12 cellular contexts compared by ENCODE assay signal in the genomic region with DNA sequence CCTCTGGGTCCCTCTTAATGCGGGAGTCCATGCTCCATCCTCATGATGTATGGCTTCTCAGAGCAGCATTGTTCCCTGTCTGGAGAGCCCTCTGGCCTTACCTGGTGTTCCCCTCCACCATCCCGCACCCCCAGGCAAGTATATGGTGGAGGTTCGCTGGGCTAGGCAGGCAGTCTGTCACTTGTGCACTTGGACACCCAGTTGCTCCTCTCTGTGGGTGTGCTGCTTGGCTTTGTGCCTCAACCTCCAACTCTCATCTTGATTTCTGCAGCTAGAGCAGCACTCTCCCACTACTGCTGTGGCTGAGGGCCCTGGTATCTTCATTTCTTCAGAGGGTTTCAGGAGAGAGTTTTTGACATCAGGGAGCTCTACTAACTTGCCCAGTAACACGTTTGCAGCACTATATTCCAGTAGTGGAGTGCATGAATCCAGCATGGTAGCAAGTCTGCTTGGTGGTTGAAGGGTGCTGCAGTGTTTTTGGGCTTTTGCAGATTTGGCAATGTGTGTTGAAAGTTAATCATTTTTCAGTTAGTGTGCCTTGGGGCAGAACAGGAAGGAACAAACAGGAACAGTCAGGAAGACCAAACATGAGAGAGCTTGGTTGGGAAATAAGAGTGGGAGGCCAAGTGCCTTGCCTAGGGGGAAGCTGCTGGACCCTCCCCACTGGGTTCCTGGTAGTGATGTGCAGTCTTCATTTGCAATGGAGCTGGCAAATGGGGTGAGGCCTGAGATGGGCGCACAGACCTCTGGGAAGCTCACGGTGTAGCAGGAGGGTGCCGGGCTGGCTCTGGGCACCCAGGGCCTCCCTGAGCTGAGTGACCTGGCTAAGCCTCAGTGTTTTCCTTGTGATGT. TPM values are rescaled to one million over a fixed set of nuclear protein-coding genes. Genes with fewer than 3 reads are reported as not detected.
DNase-seq lines count a peak whose midpoint lies in the region; ATAC-seq and TF ChIP-seq lines count a peak whose summit lies in the region.
"Had no signal": no experiment of that assay in that cellular context is flagged by ENCODE, and none has a peak within 500 bp of the region (broad histone marks: within the 10 kb centered on the region; RNA-seq: fewer than 3 reads in every experiment).

No MANE protein-coding gene starts in this region.

- H3K9me3 Mint-ChIP-seq in T-helper 1 cell treated with Interleukin-12 subunit alpha and Interleukin-12 subunit beta and Interleukin-4 antibody, amounts not matched to agents 30 μg/mL and 1 μg/mL, for 36 hours, result peaks cover 3% of the 10 kb centered on the region
- no peaks in the 10 kb centered on the region for H3K9me3 Mint-ChIP-seq in endodermal cell

- H3K9me3 ChIP-seq in T-helper 17 cell (ENCODE audit: control insufficient read depth, low read length, poor library complexity, severe bottlenecking), result no peaks in the 10 kb centered on the region
- peaks cover 5% of the 10 kb centered on the region for H3K9me3 ChIP-seq in endodermal cell (ENCODE audit: control insufficient read depth, low read length)
- H3K9me3 ChIP-seq: thoracic aorta had no signal

- peaks cover 77% of the 10 kb centered on the region for H3K36me3 ChIP-seq in endodermal cell (ENCODE audit: control insufficient read depth, insufficient read depth, low read length)
- H3K36me3 ChIP-seq: thoracic aorta had no signal

- no peak overlapping the region for H3K9ac ChIP-seq in endodermal cell (ENCODE audit: extremely low read depth, low read length, poor library complexity, severe bottlenecking)

- peaks cover under 1% of the 10 kb centered on the region for H3K4me1 ChIP-seq in endodermal cell (ENCODE audit: control insufficient read depth, insufficient read depth, low read length)

- peak overlapping the region; percentile 43 for H3K4me3 Mint-ChIP-seq in T-helper 1 cell treated with Interleukin-12 subunit alpha and Interleukin-12 subunit beta and Interleukin-4 antibody, amounts not matched to agents 30 μg/mL and 1 μg/mL, for 36 hours
- H3K4me3 Mint-ChIP-seq in T-helper 17 cell (peak overlapping the region; percentile 15), endodermal cell (no peak overlapping the region)

- DNase-seq in T-helper 1 cell (no peak), T-helper 17 cell (no peak), fibroblast of pulmonary artery (ENCODE audit: low read depth) (peak; percentile 45), renal cortical epithelial cell (ENCODE audit: low read depth) (peak; percentile 96), T-helper 9 cell (no peak), endodermal cell (no peak), NCI-H1694 (lab: John Stamatoyannopoulos, UW) (no peak)
- DNase-seq: NCI-H1436 treated with DMSO at 0.1 percent for 48 hours had no signal

- no peaks in the 10 kb centered on the region for H3K27me3 ChIP-seq in endodermal cell (ENCODE audit: control insufficient read depth, insufficient read depth, low read length, poor library complexity, severe bottlenecking)

- H3K27me3 Mint-ChIP-seq in T-helper 1 cell treated with Interleukin-12 subunit alpha and Interleukin-12 subunit beta and Interleukin-4 antibody, amounts not matched to agents 30 μg/mL and 1 μg/mL, for 36 hours (ENCODE audit: low read depth), result no peaks in the 10 kb centered on the region
- H3K27me3 Mint-ChIP-seq in T-helper 17 cell, result no peaks in the 10 kb centered on the region
- no peaks in the 10 kb centered on the region for H3K27me3 Mint-ChIP-seq in endodermal cell (ENCODE audit: insufficient read depth)

- WGBS in endodermal cell (ENCODE audit: insufficient coverage in 1 of 2, insufficient read length in 1 of 2), 2 experiments, result 96 to 98% methylated on average over 5 to 7 of the region's 7 CpGs

- H3K4me1 Mint-ChIP-seq in T-helper 1 cell treated with Interleukin-12 subunit alpha and Interleukin-12 subunit beta and Interleukin-4 antibody, amounts not matched to agents 30 μg/mL and 1 μg/mL, for 36 hours (ENCODE audit: low read depth), result peaks cover 90% of the 10 kb centered on the region
- H3K4me1 Mint-ChIP-seq in T-helper 17 cell, result peaks cover 83% of the 10 kb centered on the region
- H3K4me1 Mint-ChIP-seq in endodermal cell, result peaks cover 11% of the 10 kb centered on the region

- H3K27ac Mint-ChIP-seq in T-helper 1 cell treated with Interleukin-12 subunit alpha and Interleukin-12 subunit beta and Interleukin-4 antibody, amounts not matched to agents 30 μg/mL and 1 μg/mL, for 36 hours, result peak overlapping the region; percentile 10
- H3K27ac Mint-ChIP-seq in T-helper 17 cell, result peak overlapping the region; percentile 97
- no peak overlapping the region for H3K27ac Mint-ChIP-seq in endodermal cell

- TF ChIP-seq CTCF in fibroblast of pulmonary artery (IDR thresholded peaks at IDR 0.05; ENCODE audit: low read length, missing control alignments), result no peak
- TF ChIP-seq CTCF in endodermal cell (conservative IDR thresholded peaks at IDR 0.05), result no peak

- peaks cover 65% of the 10 kb centered on the region for H3K36me3 Mint-ChIP-seq in T-helper 1 cell treated with Interleukin-12 subunit alpha and Interleukin-12 subunit beta and Interleukin-4 antibody, amounts not matched to agents 30 μg/mL and 1 μg/mL, for 36 hours (ENCODE audit: low read depth)
- peaks cover 21% of the 10 kb centered on the region for H3K36me3 Mint-ChIP-seq in T-helper 17 cell (ENCODE audit: low read depth)
- H3K36me3 Mint-ChIP-seq in endodermal cell (ENCODE audit: low read depth), result peaks cover 57% of the 10 kb centered on the region

- H3K27ac ChIP-seq in endodermal cell (ENCODE audit: low read depth, low read length), result no peak overlapping the region
- H3K27ac ChIP-seq: thoracic aorta had no signal

- H3K4me3 ChIP-seq in fibroblast of pulmonary artery (replicated peaks; ENCODE audit: low read depth, low read length) (no peak overlapping the region), endodermal cell (ENCODE audit: low read length) (no peak overlapping the region)
- H3K4me3 ChIP-seq: coronary artery, thoracic aorta had no signal

- ATAC-seq in T-helper 17 cell, result no peak

RNA-seq across cellular contexts. Expression of gene TSPAN14, which starts 37.4 kb away (rescaled TPM):
- total RNA-seq in T-helper 17 cell (100 to 1,000 TPM; 118 to 139 TPM), renal cortical epithelial cell (51.4 and 199 TPM in 2 replicates), endodermal cell (100 to 1,000 TPM; 121 to 123 TPM)
- 142 TPM for polyA plus RNA-seq in endodermal cell (2013, experiment 1 of 2)
- 127 TPM for polyA plus RNA-seq in endodermal cell (2013, experiment 2 of 2)

RNA-seq across cellular contexts. Expression of gene SH2D4B, which starts 46.2 kb away (rescaled TPM):
- total RNA-seq in T-helper 17 cell (under 1 TPM; 0.18 to 0.30 TPM), renal cortical epithelial cell (under 0.01 TPM in 1 of 2 replicates, not detected in the other), endodermal cell (under 1 TPM in 1 of 2 donors, not detected in 1; 0.13 TPM)
- not detected for polyA plus RNA-seq in endodermal cell (2013, experiment 1 of 2)
- 0.33 TPM for polyA plus RNA-seq in endodermal cell (2013, experiment 2 of 2)
- total RNA-seq: G401 had no signal

Comparison
In these comparisons a context has a peak if more than half of its experiments do, and no peak if none do; other contexts are left out.
1. DNase-seq: peak in fibroblast of pulmonary artery (single experiment) and renal cortical epithelial cell (single experiment); none in T-helper 1 cell (0 of 5), T-helper 17 cell (0 of 3), T-helper 9 cell (single experiment), endodermal cell (single experiment) and NCI-H1694 (single experiment).